In genomic region chr22:47122441-47123000, GRCh38 we compare ENCODE assay signal across 19 cellular contexts.
DNase-seq lines count a peak whose midpoint lies in the region; ATAC-seq, FAIRE-seq and TF ChIP-seq lines count a peak whose summit lies in the region.
"Had no signal": no experiment of that assay in that cellular context is flagged by ENCODE, and none has a peak within 500 bp of the region (broad histone marks: within the 10 kb centered on the region; RNA-seq: fewer than 3 reads in every experiment).

No MANE protein-coding gene starts in this region.

- peaks cover 6% of the 10 kb centered on the region for H3K4me1 Mint-ChIP-seq in glutamatergic neuron (ENCODE audit: low read depth, unreplicated experiment)

- no peaks in the 10 kb centered on the region for H3K36me3 Mint-ChIP-seq in glutamatergic neuron (ENCODE audit: unreplicated experiment)
- H3K36me3 Mint-ChIP-seq: CD4-positive, CD25-positive, alpha-beta regulatory T cell had no signal

- 91 to 94% methylated on average over 9 of the region's 9 CpGs for WGBS in heart right ventricle, 2 donors
- 98 to 100% methylated on average over 3 to 8 of the region's 9 CpGs for WGBS in thyroid gland, 2 donors
- WGBS in small intestine, 3 donors: 91 to 94% (median 91%) methylated on average over 9 of the region's 9 CpGs

- H3K9me3 Mint-ChIP-seq in glutamatergic neuron (ENCODE audit: unreplicated experiment): peaks cover 10% of the 10 kb centered on the region
- H3K9me3 Mint-ChIP-seq: CD4-positive, CD25-positive, alpha-beta regulatory T cell; CD8-positive, alpha-beta memory T cell; H9 had no signal

- intact Hi-C loops in cardiac septum (cut with DNase I): no loop called here
- intact Hi-C loops in heart right ventricle (cut with DNase I): no loop called here
- intact Hi-C loops in posterior vena cava (cut with DNase I): no loop called here
- intact Hi-C loops in thyroid gland (cut with DNase I): no loop called here

- no peak overlapping the region for H3K4me3 Mint-ChIP-seq in glutamatergic neuron (ENCODE audit: unreplicated experiment)
- H3K4me3 Mint-ChIP-seq: B cell; CD4-positive, CD25-positive, alpha-beta regulatory T cell; CD8-positive, alpha-beta memory T cell; H9 had no signal

- DNase-seq in cardiac septum (ENCODE audit: low spot score) (peak; percentile 41), heart right ventricle (no peak), glutamatergic neuron (peak; percentile 6), posterior vena cava (ENCODE audit: low spot score) (peak; percentile 54), thyroid gland (no peak), small intestine (no peak)
- DNase-seq in activated CD4-positive, alpha-beta T cell treated with anti-CD3 and anti-CD28 coated beads for 48 hours: no peak
- DNase-seq: CD4-positive, CD25-positive, alpha-beta regulatory T cell; CD8-positive, alpha-beta memory T cell; COR-L47; DMS 273 treated with DMSO at 0.1 percent for 48 hours; DMS53; EL; H9 had no signal

- no peak for ATAC-seq in heart right ventricle
- ATAC-seq: GM12878 had no signal

- no peak overlapping the region for H3K27ac Mint-ChIP-seq in glutamatergic neuron (ENCODE audit: unreplicated experiment)
- H3K27ac Mint-ChIP-seq: B cell had no signal

- H3K27me3 Mint-ChIP-seq in glutamatergic neuron (ENCODE audit: unreplicated experiment): peaks cover 3% of the 10 kb centered on the region
- H3K27me3 Mint-ChIP-seq: B cell; CD4-positive, CD25-positive, alpha-beta regulatory T cell had no signal

- H3K4me1 ChIP-seq in heart right ventricle (no peaks in the 10 kb centered on the region), thyroid gland (no peaks in the 10 kb centered on the region), small intestine (ENCODE audit: control insufficient read depth in 2 of 2, insufficient read depth in 1 of 2, low read depth in 1 of 2, low read length in 1 of 2) (no peaks in the 10 kb centered on the region)

- FAIRE-seq in small intestine (lab: Jason Lieb, UNC): no peak
- FAIRE-seq: GM12878, H1, HTR-8/SVneo had no signal

- H3K27ac ChIP-seq in heart right ventricle (no peak overlapping the region), thyroid gland (no peak overlapping the region), small intestine (ENCODE audit: low read depth in 1 of 2, low read length in 1 of 2) (no peak overlapping the region)
- H3K27ac ChIP-seq: BLaER1 treated with 17β-estradiol and CSF1 and Interleukin-3, amounts not matched to agents 10 nM and 100 nM had no signal

- TF ChIP-seq CTCF in heart right ventricle (IDR thresholded peaks at IDR 0.05) (no peak), glutamatergic neuron (IDR thresholded peaks at IDR 0.05; ENCODE audit: partially characterized antibody, unreplicated experiment) (no peak), thyroid gland (IDR thresholded peaks at IDR 0.05) (no peak)

- no peaks in the 10 kb centered on the region for H3K27me3 ChIP-seq in heart right ventricle
- no peaks in the 10 kb centered on the region for H3K27me3 ChIP-seq in thyroid gland
- H3K27me3 ChIP-seq in small intestine (ENCODE audit: control insufficient read depth in 2 of 2, insufficient read depth in 2 of 2, low read length in 2 of 2): no peaks in the 10 kb centered on the region
- H3K27me3 ChIP-seq: BLaER1 treated with 17β-estradiol and CSF1 and Interleukin-3, amounts not matched to agents 10 nM and 100 nM had no signal

- no peaks in the 10 kb centered on the region for H3K9me3 ChIP-seq in heart right ventricle
- H3K9me3 ChIP-seq in thyroid gland: no peaks in the 10 kb centered on the region
- no peaks in the 10 kb centered on the region for H3K9me3 ChIP-seq in small intestine (ENCODE audit: control insufficient read depth, low read depth)
- H3K9me3 ChIP-seq: BLaER1 treated with 17β-estradiol and CSF1 and Interleukin-3, amounts not matched to agents 10 nM and 100 nM had no signal

- TF ChIP-seq POLR2A in thyroid gland (IDR thresholded peaks at IDR 0.05): no peak

- H3K36me3 ChIP-seq in heart right ventricle (no peaks in the 10 kb centered on the region), thyroid gland (no peaks in the 10 kb centered on the region), small intestine (ENCODE audit: control insufficient read depth in 2 of 2, insufficient read depth in 2 of 2, low read length in 2 of 2) (no peaks in the 10 kb centered on the region)

- H3K4me3 ChIP-seq in heart right ventricle: no peak overlapping the region
- no peak overlapping the region for H3K4me3 ChIP-seq in thyroid gland (replicated peaks in 1 of 3)
- H3K4me3 ChIP-seq in small intestine (ENCODE audit: low read depth in 1 of 2, low read length in 2 of 2): no peak overlapping the region
- H3K4me3 ChIP-seq: BLaER1 treated with 17β-estradiol and CSF1 and Interleukin-3, amounts not matched to agents 10 nM and 100 nM; GM12878 had no signal

Comparison
In these comparisons a context has a peak if more than half of its experiments do, and no peak if none do; other contexts are left out.
1. DNase-seq: peak in cardiac septum (single experiment), glutamatergic neuron (single experiment) and posterior vena cava (single experiment); none in heart right ventricle (0 of 2), activated CD4-positive, alpha-beta T cell treated with anti-CD3 and anti-CD28 coated beads for 48 hours (single experiment), thyroid gland (0 of 2) and small intestine (single experiment).